Comparison of ENCODE assay signal across 12 cellular contexts in the genomic region with DNA sequence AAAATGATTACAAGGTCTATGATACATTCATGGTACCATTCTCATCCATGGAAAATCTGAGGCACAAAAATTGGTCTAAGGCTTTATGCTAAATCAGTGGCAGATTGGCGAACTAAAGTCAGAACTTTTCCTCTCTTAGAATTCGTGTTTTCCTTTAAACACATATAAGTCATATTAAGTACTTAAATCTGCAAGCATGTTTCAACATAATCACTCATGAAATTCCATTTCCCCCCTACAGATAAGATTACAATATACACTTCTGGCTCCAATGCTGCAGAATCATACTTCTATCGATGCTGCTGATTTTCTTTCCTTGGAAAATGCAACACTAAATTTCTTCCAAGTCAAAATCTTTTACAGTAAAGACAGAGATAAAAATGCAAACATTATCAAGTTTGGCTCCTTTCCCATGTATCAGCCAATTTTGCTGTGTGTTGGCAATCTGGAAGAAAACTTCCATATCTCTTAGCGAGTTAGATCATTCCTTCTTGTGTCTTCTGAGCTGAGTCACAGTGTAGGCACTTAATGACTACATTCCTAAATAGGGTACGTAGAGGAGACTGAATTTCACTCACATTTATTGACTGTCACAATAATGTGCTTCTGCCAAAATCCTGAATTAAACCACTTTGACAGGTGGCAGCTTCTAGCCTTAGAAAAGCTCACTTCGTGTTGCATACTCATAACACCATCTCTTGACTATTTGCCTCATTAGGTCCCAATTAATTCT.
DNase-seq lines count a peak whose midpoint lies in the region; ATAC-seq and TF ChIP-seq lines count a peak whose summit lies in the region.
"Had no signal": no experiment of that assay in that cellular context is flagged by ENCODE, and none has a peak within 500 bp of the region (broad histone marks: within the 10 kb centered on the region; RNA-seq: fewer than 3 reads in every experiment).

No MANE protein-coding gene starts in this region.

- no peaks in the 10 kb centered on the region for H3K79me2 ChIP-seq in smooth muscle cell (ENCODE audit: low read depth)

- no peaks in the 10 kb centered on the region for H3K36me3 Mint-ChIP-seq in activated CD4-positive, alpha-beta T cell treated with anti-CD3 and anti-CD28 coated beads, Interleukin-2, amount 10 ng/mL, durations not matched to agents 24 days and 14 days (ENCODE audit: low read depth)
- H3K36me3 Mint-ChIP-seq in natural killer cell, result no peaks in the 10 kb centered on the region

- DNase-seq in SW 1271 (lab: John Stamatoyannopoulos, UW) (peak; percentile 5 to 38), glomerular visceral epithelial cell (ENCODE audit: extremely low spot score) (peak; percentile 83), smooth muscle cell (lab: John Stamatoyannopoulos, UW; ENCODE audit: unreplicated experiment) (no peak), natural killer cell (no peak)
- DNase-seq in activated CD4-positive, alpha-beta T cell treated with anti-CD3 and anti-CD28 coated beads, Interleukin-2, amount 10 ng/mL, durations not matched to agents 24 days and 14 days, result no peak
- DNase-seq: activated CD4-positive, alpha-beta T cell treated with anti-CD3 and anti-CD28 coated beads for 4 hours; OCI-M1 had no signal

- H3K4me3 ChIP-seq in HEK293 (ENCODE audit: low read depth, low read length), result no peak overlapping the region
- no peak overlapping the region for H3K4me3 ChIP-seq in smooth muscle cell

- H3K27me3 Mint-ChIP-seq in activated CD4-positive, alpha-beta T cell treated with anti-CD3 and anti-CD28 coated beads, Interleukin-2, amount 10 ng/mL, durations not matched to agents 24 days and 14 days, result peaks cover 6% of the 10 kb centered on the region
- H3K27me3 Mint-ChIP-seq in natural killer cell (ENCODE audit: low read depth in 2 of 2), result no peaks in the 10 kb centered on the region
- H3K27me3 Mint-ChIP-seq: activated naive CD8-positive, alpha-beta T cell had no signal

- TF ChIP-seq CTCF in HEK293 (tag by site-specific recombination; IDR thresholded peaks at IDR 0.05) (no peak), smooth muscle cell (IDR thresholded peaks at IDR 0.05; ENCODE audit: borderline replicate concordance, insufficient read depth, poor library complexity, severe bottlenecking) (no peak), natural killer cell (IDR thresholded peaks at IDR 0.05) (no peak)

- peak overlapping the region; percentile 60 for H3K4me2 ChIP-seq in smooth muscle cell

- no peaks in the 10 kb centered on the region for H4K20me1 ChIP-seq in smooth muscle cell (ENCODE audit: low read depth)

- H3K36me3 ChIP-seq in HEK293 (ENCODE audit: control insufficient read depth in 2 of 2, insufficient read depth in 1 of 2, low read length in 2 of 2) (no peaks in the 10 kb centered on the region), smooth muscle cell (ENCODE audit: low read depth) (no peaks in the 10 kb centered on the region)

- H2AFZ ChIP-seq in smooth muscle cell (ENCODE audit: low read depth), result no peak overlapping the region

- peak overlapping the region; percentile 88 for H3K9ac ChIP-seq in smooth muscle cell (ENCODE audit: low read depth)

- ATAC-seq in GM18517 (IDR thresholded peaks at IDR 0.05; ENCODE audit: unreplicated experiment) (no peak), HG03460 (IDR thresholded peaks at IDR 0.05; ENCODE audit: unreplicated experiment) (no peak), natural killer cell (no peak)

- CTCF ChIA-PET in HEK293 (lab: Yijun Ruan, JAX), result interaction anchor here (0.6 to 1.1 kb wide), 3 partner anchors 77 to 230 kb away, joined by 3 to 4 read pairs (median 3); no protein-coding TSS in a partner anchor

- no peaks in the 10 kb centered on the region for H3K27me3 ChIP-seq in smooth muscle cell (ENCODE audit: low read depth)

- intact Hi-C loops in activated CD4-positive, alpha-beta T cell treated with anti-CD3 and anti-CD28 coated beads, Interleukin-2, amount 10 ng/mL, durations not matched to agents 24 days and 14 days (cut with micrococcal nuclease), result no loop called here
- intact Hi-C loops in natural killer cell (cut with micrococcal nuclease), result no loop called here

- H3K9me3 Mint-ChIP-seq in activated CD4-positive, alpha-beta T cell treated with anti-CD3 and anti-CD28 coated beads, Interleukin-2, amount 10 ng/mL, durations not matched to agents 24 days and 14 days, result no peaks in the 10 kb centered on the region
- H3K9me3 Mint-ChIP-seq in natural killer cell, result no peaks in the 10 kb centered on the region

- WGBS in smooth muscle cell (ENCODE audit: low lambda C conversion rate), result 19% methylated on average over 6 of the region's 6 CpGs

- H3K27ac ChIP-seq in HEK293 (ENCODE audit: extremely low read depth, low read depth, low read length) (no peak overlapping the region), smooth muscle cell (ENCODE audit: low read depth) (peak overlapping the region; percentile 99)

- POLR2A ChIA-PET in HEK293 (lab: Yijun Ruan, JAX), result no interaction called here

- no peak overlapping the region for H3K4me3 Mint-ChIP-seq in activated CD4-positive, alpha-beta T cell treated with anti-CD3 and anti-CD28 coated beads, Interleukin-2, amount 10 ng/mL, durations not matched to agents 24 days and 14 days
- H3K4me3 Mint-ChIP-seq in natural killer cell, result no peak overlapping the region
- H3K4me3 Mint-ChIP-seq: activated naive CD8-positive, alpha-beta T cell; neural crest cell had no signal

- H3K9me3 ChIP-seq in HEK293 (ENCODE audit: control insufficient read depth, insufficient read depth, low read depth, low read length) (no peaks in the 10 kb centered on the region), smooth muscle cell (replicated peaks; ENCODE audit: low read depth) (no peaks in the 10 kb centered on the region)

- H3F3A ChIP-seq in smooth muscle cell (ENCODE audit: low read depth), result peaks cover 32% of the 10 kb centered on the region

- peaks cover 8% of the 10 kb centered on the region for H3K4me1 Mint-ChIP-seq in activated CD4-positive, alpha-beta T cell treated with anti-CD3 and anti-CD28 coated beads, Interleukin-2, amount 10 ng/mL, durations not matched to agents 24 days and 14 days
- H3K4me1 Mint-ChIP-seq in natural killer cell, result no peaks in the 10 kb centered on the region
- H3K4me1 Mint-ChIP-seq: neural crest cell had no signal

- H3K27ac Mint-ChIP-seq in activated CD4-positive, alpha-beta T cell treated with anti-CD3 and anti-CD28 coated beads, Interleukin-2, amount 10 ng/mL, durations not matched to agents 24 days and 14 days, result no peak overlapping the region
- H3K27ac Mint-ChIP-seq in natural killer cell, result no peak overlapping the region
- H3K27ac Mint-ChIP-seq: activated naive CD8-positive, alpha-beta T cell had no signal

- H3K4me1 ChIP-seq in HEK293 (ENCODE audit: control insufficient read depth, insufficient read depth, low read length), result 0 out of 2 replicates have a peak, but pooled peaks cover 3% of the 10 kb centered on the region
- H3K4me1 ChIP-seq in smooth muscle cell (ENCODE audit: low read depth), result peaks cover 12% of the 10 kb centered on the region

TF ChIP-seq in HEK293, 187 proteins besides CTCF, POLR2A, EP300 and RAD21 (continues in another document):
- TF ChIP-seq KLF16 (tag by site-specific recombination; IDR thresholded peaks at IDR 0.05), result no peak
- TF ChIP-seq KLF1 (tag by site-specific recombination; IDR thresholded peaks at IDR 0.05), result no peak
- TF ChIP-seq, protein P1, sequence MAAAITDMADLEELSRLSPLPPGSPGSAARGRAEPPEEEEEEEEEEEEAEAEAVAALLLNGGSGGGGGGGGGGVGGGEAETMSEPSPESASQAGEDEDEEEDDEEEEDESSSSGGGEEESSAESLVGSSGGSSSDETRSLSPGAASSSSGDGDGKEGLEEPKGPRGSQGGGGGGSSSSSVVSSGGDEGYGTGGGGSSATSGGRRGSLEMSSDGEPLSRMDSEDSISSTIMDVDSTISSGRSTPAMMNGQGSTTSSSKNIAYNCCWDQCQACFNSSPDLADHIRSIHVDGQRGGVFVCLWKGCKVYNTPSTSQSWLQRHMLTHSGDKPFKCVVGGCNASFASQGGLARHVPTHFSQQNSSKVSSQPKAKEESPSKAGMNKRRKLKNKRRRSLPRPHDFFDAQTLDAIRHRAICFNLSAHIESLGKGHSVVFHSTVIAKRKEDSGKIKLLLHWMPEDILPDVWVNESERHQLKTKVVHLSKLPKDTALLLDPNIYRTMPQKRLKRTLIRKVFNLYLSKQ (tag by site-specific recombination; IDR thresholded peaks at IDR 0.05; ENCODE audit: borderline replicate concordance), result no peak
- TF ChIP-seq ZFP41 (tag by site-specific recombination; IDR thresholded peaks at IDR 0.05; ENCODE audit: borderline replicate concordance), result no peak
- no peak for TF ChIP-seq ZNF266 (tag by site-specific recombination; IDR thresholded peaks at IDR 0.05; ENCODE audit: low read depth)
- TF ChIP-seq ZNF610 (tag by site-specific recombination; IDR thresholded peaks at IDR 0.05; ENCODE audit: borderline replicate concordance), result no peak
- peak; percentile 23; the same call in 1 of the 2 replicates for TF ChIP-seq ZFHX2 (tag by site-specific recombination; conservative IDR thresholded peaks at IDR 0.05)
- TF ChIP-seq ZNF2 (tag by site-specific recombination; IDR thresholded peaks at IDR 0.05), result no peak
- peak; percentile 79 for TF ChIP-seq ZNF366 (tag by site-specific recombination; conservative IDR thresholded peaks at IDR 0.05)
- no peak for TF ChIP-seq BCL11B (tag by site-specific recombination; IDR thresholded peaks at IDR 0.05; ENCODE audit: low read depth)
- TF ChIP-seq ZFP37 (tag by site-specific recombination; IDR thresholded peaks at IDR 0.05), result peak; percentile 69; the same call in 1 of the 2 replicates
- TF ChIP-seq ZNF701 (tag by site-specific recombination; IDR thresholded peaks at IDR 0.05), result no peak
- TF ChIP-seq ZNF785 (tag by site-specific recombination; IDR thresholded peaks at IDR 0.05), result no peak
- no peak for TF ChIP-seq ZNF510 (tag by site-specific recombination; IDR thresholded peaks at IDR 0.05; ENCODE audit: insufficient replicate concordance)
- TF ChIP-seq, protein P2, sequence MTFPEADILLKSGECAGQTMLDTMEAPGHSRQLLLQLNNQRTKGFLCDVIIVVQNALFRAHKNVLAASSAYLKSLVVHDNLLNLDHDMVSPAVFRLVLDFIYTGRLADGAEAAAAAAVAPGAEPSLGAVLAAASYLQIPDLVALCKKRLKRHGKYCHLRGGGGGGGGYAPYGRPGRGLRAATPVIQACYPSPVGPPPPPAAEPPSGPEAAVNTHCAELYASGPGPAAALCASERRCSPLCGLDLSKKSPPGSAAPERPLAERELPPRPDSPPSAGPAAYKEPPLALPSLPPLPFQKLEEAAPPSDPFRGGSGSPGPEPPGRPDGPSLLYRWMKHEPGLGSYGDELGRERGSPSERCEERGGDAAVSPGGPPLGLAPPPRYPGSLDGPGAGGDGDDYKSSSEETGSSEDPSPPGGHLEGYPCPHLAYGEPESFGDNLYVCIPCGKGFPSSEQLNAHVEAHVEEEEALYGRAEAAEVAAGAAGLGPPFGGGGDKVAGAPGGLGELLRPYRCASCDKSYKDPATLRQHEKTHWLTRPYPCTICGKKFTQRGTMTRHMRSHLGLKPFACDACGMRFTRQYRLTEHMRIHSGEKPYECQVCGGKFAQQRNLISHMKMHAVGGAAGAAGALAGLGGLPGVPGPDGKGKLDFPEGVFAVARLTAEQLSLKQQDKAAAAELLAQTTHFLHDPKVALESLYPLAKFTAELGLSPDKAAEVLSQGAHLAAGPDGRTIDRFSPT (tag by site-specific recombination; IDR thresholded peaks at IDR 0.05), result peak; percentile 57; the same call in 1 of the 2 replicates

Comparison
In these comparisons a context has a peak if more than half of its experiments do, and no peak if none do; other contexts are left out.
1. DNase-seq: peak in SW 1271 (2 of 2) and glomerular visceral epithelial cell (single experiment); none in smooth muscle cell (single experiment), activated CD4-positive, alpha-beta T cell treated with anti-CD3 and anti-CD28 coated beads, Interleukin-2, amount 10 ng/mL, durations not matched to agents 24 days and 14 days (single experiment) and natural killer cell (single experiment).